Comparison of ENCODE assay signal across 8 cellular contexts in the genomic region with DNA sequence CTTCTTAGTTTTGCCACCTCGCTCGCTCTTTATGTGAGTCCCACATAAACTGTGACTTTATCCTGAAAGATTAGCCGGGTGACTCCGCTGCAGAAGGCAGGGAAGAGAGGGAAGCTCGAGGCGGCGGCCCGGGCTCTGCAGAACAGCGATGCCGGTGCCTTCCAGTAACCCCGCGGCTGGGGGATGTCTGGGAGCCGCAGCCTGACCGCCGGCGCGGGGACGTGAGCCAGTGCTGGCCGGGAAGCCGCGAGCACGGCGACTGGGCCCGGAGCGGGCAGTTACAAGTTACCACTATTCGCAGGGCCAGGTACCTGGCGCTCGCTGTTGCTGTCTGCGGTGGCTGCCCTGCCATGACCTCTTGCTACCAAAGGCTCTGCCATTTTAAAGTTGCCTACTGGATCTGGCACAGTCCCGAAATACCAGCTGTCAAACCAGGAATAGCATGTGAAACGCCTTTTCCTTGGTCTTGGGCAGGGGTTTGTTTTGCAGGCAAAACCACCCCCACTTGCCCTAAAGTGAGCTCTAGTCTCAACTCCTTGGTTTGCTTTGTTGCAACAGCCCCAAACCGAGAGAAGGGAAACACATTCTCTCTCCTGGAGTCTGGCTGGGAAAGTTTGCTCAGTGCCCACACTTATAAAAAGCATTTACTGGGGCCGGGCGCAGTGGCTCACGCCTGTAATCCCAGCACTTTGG.
DNase-seq lines count a peak whose midpoint lies in the region; ATAC-seq, FAIRE-seq and TF ChIP-seq lines count a peak whose summit lies in the region.

No MANE protein-coding gene starts in this region.

- POLR2A ChIA-PET in GM12878 (lab: Charles Lee) = no interaction called here

- TF ChIP-seq RAD21 in GM12878 (IDR thresholded peaks at IDR 0.05; ENCODE audit: insufficient read depth, low read depth, low read length) = no peak

- TF ChIP-seq CTCF in GM12878 (IDR thresholded peaks at IDR 0.05 in 2 of 3, conservative IDR thresholded peaks at IDR 0.05 in 1 of 3; ENCODE audit: control insufficient read depth in 2 of 3, extremely low read depth in 1 of 3, insufficient read depth in 1 of 3, low read depth in 3 of 3, low read length in 3 of 3) = no peak

- no peaks in the 10 kb centered on the region for H3K79me2 ChIP-seq in GM12878 (ENCODE audit: control insufficient read depth, insufficient read depth, low read length)

- no peak overlapping the region for H3K9ac ChIP-seq in GM12878 (ENCODE audit: control insufficient read depth, insufficient read depth, low read length)

- SMC1A ChIA-PET in GM12878 (lab: Charles Lee; ENCODE audit: uncharacterized antibody, unreplicated experiment) = interaction anchor here (1.0 to 6.2 kb wide), 7 partner anchors 176 to 764 kb away, joined by 3 to 52 read pairs (median 4); no protein-coding TSS in a partner anchor

- H3K36me3 ChIP-seq in GM12878 (ENCODE audit: control insufficient read depth in 2 of 2, insufficient read depth in 2 of 2, low read length in 1 of 2) = no peaks in the 10 kb centered on the region

- no peak for TF ChIP-seq EP300 in GM12878 (IDR thresholded peaks at IDR 0.05; ENCODE audit: borderline replicate concordance in 1 of 2, control insufficient read depth in 1 of 2, low read depth in 2 of 2, low read length in 2 of 2)

- RAD21 ChIA-PET in GM12878 (lab: Charles Lee; ENCODE audit: unreplicated experiment) = interaction anchor here (1.2 to 4.6 kb wide), 2 partner anchors 465 to 764 kb away, joined by 3 to 41 read pairs; no protein-coding TSS in a partner anchor

- ATAC-seq in GM12878 = no peak
- no peak for ATAC-seq in HG03342 (IDR thresholded peaks at IDR 0.05; ENCODE audit: unreplicated experiment)

- 28% methylated on average over 35 of the region's 35 CpGs for WGBS in GM12878 (ENCODE audit: insufficient coverage, insufficient replicate concordance, low lambda C conversion rate, missing lambda C conversion rate)

- no peaks in the 10 kb centered on the region; the same call in 2 of the 3 replicates for H3K9me3 ChIP-seq in GM12878 (replicated peaks; ENCODE audit: control insufficient read depth, insufficient read depth, low read length)

- no peak overlapping the region for H3K27ac ChIP-seq in GM12878 (ENCODE audit: control insufficient read depth, insufficient read depth)

- TF ChIP-seq POLR2A in GM12878 (IDR thresholded peaks at IDR 0.05; ENCODE audit: low read depth, low read length) = no peak

- H3K27me3 ChIP-seq in GM12878 (replicated peaks in 1 of 2; ENCODE audit: control insufficient read depth in 2 of 2, insufficient read depth in 2 of 2, low read length in 1 of 2) = peaks cover 2 to 9% of the 10 kb centered on the region in 2 experiments

- no peak for FAIRE-seq in GM12878 (lab: Jason Lieb, UNC)

- no TSS peak for BruUV-seq in GM12878 (replicated peaks; lab: Mats Ljungman, UMichigan)

- intact Hi-C loops in GM12878 (cut with micrococcal nuclease; ENCODE audit: unreplicated experiment) = loop anchor here (5.0 to 10.0 kb wide), 3 partner anchors 196 to 348 kb away; no protein-coding TSS in a partner anchor

- no peaks in the 10 kb centered on the region for H4K20me1 ChIP-seq in GM12878 (ENCODE audit: control insufficient read depth, insufficient read depth)

- H3K4me2 ChIP-seq in GM12878 (ENCODE audit: control insufficient read depth, insufficient read depth) = peak overlapping the region; percentile 98

- peaks cover 5% of the 10 kb centered on the region for H3K4me1 ChIP-seq in GM12878 (ENCODE audit: control insufficient read depth, insufficient read depth, low read length)

- in situ Hi-C loops in GM12878 (cut with MboI) = no loop called here

- CTCF ChIA-PET in GM12878 (lab: Yijun Ruan, JAX) = interaction anchor here (1.5 to 9.1 kb wide), 2 partner anchors 464 to 764 kb away, joined by 6 to 133 read pairs; no protein-coding TSS in a partner anchor

- 0 out of 2 replicates have a peak overlapping the region, but pooled peaks have one; percentile 82 for H3K4me3 ChIP-seq in GM12878
- peak overlapping the region; percentile 63 for H3K4me3 ChIP-seq in iPS-11a (ENCODE audit: low read depth, low read length)

- peak overlapping the region; percentile 90; the same call in 1 of the 2 replicates for H2AFZ ChIP-seq in GM12878 (ENCODE audit: control insufficient read depth, low read depth, low read length)

- DNase-seq in activated CD8-positive, alpha-beta memory T cell treated with anti-CD3 and anti-CD28 coated beads for 24 hours = peak; percentile 71
- no peak for DNase-seq in activated CD8-positive, alpha-beta memory T cell treated with anti-CD3 and anti-CD28 coated beads, Interleukin-2, amount 50 U/mL, for 48 hours
- no peak for DNase-seq in GM12878 (ENCODE audit: low read depth, low spot score)
- DNase-seq in retina = peak; percentile 73
- DNase-seq in NCI-H2081 treated with DMSO at 0.1 percent for 48 hours (lab: John Stamatoyannopoulos, UW) = no peak
- DNase-seq in effector CD4-positive, alpha-beta T cell = no peak

TF ChIP-seq in GM12878, 131 proteins besides CTCF, POLR2A, EP300 and RAD21 (continues in another document):
- TF ChIP-seq SREBF2 (IDR thresholded peaks at IDR 0.05; ENCODE audit: low read length) = no peak
- no peak for TF ChIP-seq YBX1 (IDR thresholded peaks at IDR 0.05)
- TF ChIP-seq E2F8 (IDR thresholded peaks at IDR 0.05; ENCODE audit: low read depth, partially characterized antibody) = no peak
- no peak for TF ChIP-seq SMARCA5 (IDR thresholded peaks at IDR 0.05)
- no peak for TF ChIP-seq NFIC (IDR thresholded peaks at IDR 0.05; ENCODE audit: low read depth, low read length)
- TF ChIP-seq NBN (IDR thresholded peaks at IDR 0.05) = no peak
- no peak for TF ChIP-seq ASH2L (IDR thresholded peaks at IDR 0.05; ENCODE audit: borderline replicate concordance, low read depth)
- no peak for TF ChIP-seq PRDM15 (CRISPR knock-in tag; IDR thresholded peaks at IDR 0.05)
- no peak for TF ChIP-seq TCF7 (IDR thresholded peaks at IDR 0.05; ENCODE audit: borderline replicate concordance)
- no peak for TF ChIP-seq SREBF1 (IDR thresholded peaks at IDR 0.05; ENCODE audit: low read length)
- no peak for TF ChIP-seq CHD4 (IDR thresholded peaks at IDR 0.05)
- no peak for TF ChIP-seq PAX8 (IDR thresholded peaks at IDR 0.05)
- no peak for TF ChIP-seq TCF3 (IDR thresholded peaks at IDR 0.05; ENCODE audit: borderline replicate concordance, insufficient read depth, low read depth, low read length)

Comparison
In these comparisons a context has a peak if more than half of its experiments do, and no peak if none do; other contexts are left out.
1. DNase-seq: peak in activated CD8-positive, alpha-beta memory T cell treated with anti-CD3 and anti-CD28 coated beads for 24 hours (single experiment) and retina (single experiment); none in activated CD8-positive, alpha-beta memory T cell treated with anti-CD3 and anti-CD28 coated beads, Interleukin-2, amount 50 U/mL, for 48 hours (single experiment), GM12878 (single experiment), NCI-H2081 treated with DMSO at 0.1 percent for 48 hours (single experiment) and effector CD4-positive, alpha-beta T cell (single experiment).